In genomic region chr1:111600886-111601386, GRCh38 we compare ENCODE assay signal across 10 cellular contexts. TPM values are rescaled to one million over a fixed set of nuclear protein-coding genes. Genes with fewer than 3 reads are reported as not detected.
A peak's percentile ranks its signal among the peaks of the same experiment; 100 is the strongest.
DNase-seq lines count a peak whose midpoint lies in the region; ATAC-seq and TF ChIP-seq lines count a peak whose summit lies in the region.
"Had no signal": no experiment of that assay in that cellular context is flagged by ENCODE, and none has a peak within 500 bp of the region (broad histone marks: within the 10 kb centered on the region; RNA-seq: fewer than 3 reads in every experiment).

No MANE protein-coding gene starts in this region.

- H3K27me3 Mint-ChIP-seq in chondrocyte (ENCODE audit: low read depth): no peaks in the 10 kb centered on the region

- H3K27ac ChIP-seq in muscle layer of duodenum (ENCODE audit: low read length) (peak overlapping the region; percentile 16), colonic mucosa (no peak overlapping the region)

- H3K4me1 Mint-ChIP-seq in chondrocyte (ENCODE audit: low read depth): peaks cover 14% of the 10 kb centered on the region

- peak; percentile 59 for ATAC-seq in GM18861 (IDR thresholded peaks at IDR 0.05; ENCODE audit: unreplicated experiment)
- peak; percentile 60 for ATAC-seq in GM21528 (IDR thresholded peaks at IDR 0.05; ENCODE audit: low FRiP score, unreplicated experiment)
- ATAC-seq in HG03460 (IDR thresholded peaks at IDR 0.05; ENCODE audit: unreplicated experiment): peak; percentile 54

- DNase-seq in colonic mucosa (no peak), NCI-H2196 (lab: John Stamatoyannopoulos, UW; ENCODE audit: unreplicated experiment) (no peak), chondrocyte (ENCODE audit: low spot score) (no peak), AG20443 (ENCODE audit: low spot score) (no peak)
- DNase-seq: NCI-H2029 treated with DMSO at 0.1 percent for 48 hours; stimulated activated CD4-positive, alpha-beta T cell treated with anti-CD3 and anti-CD28 coated beads, Interleukin-4, amount 100 ng/mL, for 4 hours had no signal

- H3K36me3 Mint-ChIP-seq in chondrocyte (ENCODE audit: low read depth): no peaks in the 10 kb centered on the region

- H3K27me3 ChIP-seq in muscle layer of duodenum (ENCODE audit: low read depth, low read length): no peaks in the 10 kb centered on the region
- no peaks in the 10 kb centered on the region for H3K27me3 ChIP-seq in colonic mucosa

- intact Hi-C loops in colonic mucosa (cut with DNase I): no loop called here

- H3K9me3 Mint-ChIP-seq in chondrocyte (ENCODE audit: low read depth): no peaks in the 10 kb centered on the region

- H3K36me3 ChIP-seq in muscle layer of duodenum (ENCODE audit: control insufficient read depth in 1 of 2, insufficient read depth in 2 of 2, low read length in 2 of 2): no peaks in the 10 kb centered on the region
- H3K36me3 ChIP-seq in colonic mucosa: no peaks in the 10 kb centered on the region

- H3K4me3 ChIP-seq in muscle layer of duodenum (ENCODE audit: low read depth in 1 of 2, low read length in 2 of 2) (no peak overlapping the region), colonic mucosa (no peak overlapping the region)

- H3K9ac ChIP-seq in colonic mucosa (ENCODE audit: low read depth in 2 of 2, low read length in 2 of 2): no peak overlapping the region

- H3K4me3 Mint-ChIP-seq in chondrocyte (ENCODE audit: unreplicated experiment): no peak overlapping the region

- TF ChIP-seq CTCF in colonic mucosa (IDR thresholded peaks at IDR 0.05): no peak
- no peak for TF ChIP-seq CTCF in chondrocyte (IDR thresholded peaks at IDR 0.05)

- no peak overlapping the region for H3K27ac Mint-ChIP-seq in chondrocyte (ENCODE audit: unreplicated experiment)

- H3K4me1 ChIP-seq in muscle layer of duodenum (ENCODE audit: control insufficient read depth in 1 of 2, insufficient read depth in 2 of 2, low read length in 2 of 2): peaks cover 19 to 39% of the 10 kb centered on the region in 2 donors
- H3K4me1 ChIP-seq in colonic mucosa: no peaks in the 10 kb centered on the region

- H3K9me3 ChIP-seq in muscle layer of duodenum (ENCODE audit: control insufficient read depth in 1 of 2, low read length in 2 of 2) (no peaks in the 10 kb centered on the region), colonic mucosa (no peaks in the 10 kb centered on the region)

RNA-seq across cellular contexts. Expression of gene RAP1A, which starts 18.7 kb away (rescaled TPM):
- total RNA-seq in colonic mucosa: 100 to 1,000 TPM in 1 of 2 donors, 10 to 100 TPM in 1; 83.9 to 146 TPM
- total RNA-seq in chondrocyte: 53.5 to 64.0 TPM (median 60.5 TPM) in 3 replicates
